In the genomic region with DNA sequence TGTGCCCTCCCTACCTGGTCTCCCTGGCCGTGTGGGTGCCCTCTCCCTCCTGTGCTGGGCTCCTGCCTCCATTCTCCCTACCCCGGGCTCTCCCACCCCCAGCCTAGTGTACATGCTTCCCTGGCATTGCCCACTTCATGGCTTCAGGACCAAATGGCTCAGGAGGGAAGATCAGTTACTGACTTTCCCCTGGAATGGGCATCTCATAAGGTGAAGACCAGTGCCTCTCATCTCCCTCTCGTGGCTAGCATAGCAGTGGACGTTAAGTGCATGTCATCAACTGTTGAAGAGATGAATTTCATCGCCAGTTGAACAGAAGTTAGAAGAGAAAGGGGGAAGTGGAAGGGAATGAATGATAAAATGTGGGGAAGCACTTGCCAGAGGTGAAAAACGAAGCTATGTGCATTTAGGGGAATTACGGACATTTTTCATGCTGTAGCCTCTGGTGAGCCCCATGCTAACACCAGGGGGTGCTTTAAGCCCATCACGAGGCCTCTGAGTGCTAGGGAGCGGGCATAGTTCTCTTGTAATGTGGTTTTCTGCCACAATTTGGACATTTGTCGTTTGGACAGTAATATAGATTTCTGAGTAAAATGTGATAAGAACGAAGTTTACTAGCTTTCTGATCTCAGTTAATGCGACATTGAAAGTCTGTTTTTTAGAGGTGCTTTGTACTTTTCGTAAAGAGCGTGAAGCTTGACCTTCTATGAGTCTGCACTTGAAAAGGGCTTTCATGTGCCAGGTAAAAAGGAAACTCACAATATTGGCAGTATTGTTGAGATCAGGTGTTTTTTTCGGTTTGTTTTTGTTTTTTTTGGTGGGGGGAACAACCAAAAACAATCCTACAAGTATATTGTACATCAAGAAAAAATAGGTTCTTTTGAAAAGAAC, we compare ENCODE assay signal across 1 cellular context.
TF ChIP-seq lines count a peak whose summit lies in the region.

No MANE protein-coding gene starts in this region.

TF ChIP-seq in HepG2, 621 proteins besides CTCF, POLR2A, EP300 and RAD21 (continued from another document and continues in another):
- TF ChIP-seq, protein P1, sequence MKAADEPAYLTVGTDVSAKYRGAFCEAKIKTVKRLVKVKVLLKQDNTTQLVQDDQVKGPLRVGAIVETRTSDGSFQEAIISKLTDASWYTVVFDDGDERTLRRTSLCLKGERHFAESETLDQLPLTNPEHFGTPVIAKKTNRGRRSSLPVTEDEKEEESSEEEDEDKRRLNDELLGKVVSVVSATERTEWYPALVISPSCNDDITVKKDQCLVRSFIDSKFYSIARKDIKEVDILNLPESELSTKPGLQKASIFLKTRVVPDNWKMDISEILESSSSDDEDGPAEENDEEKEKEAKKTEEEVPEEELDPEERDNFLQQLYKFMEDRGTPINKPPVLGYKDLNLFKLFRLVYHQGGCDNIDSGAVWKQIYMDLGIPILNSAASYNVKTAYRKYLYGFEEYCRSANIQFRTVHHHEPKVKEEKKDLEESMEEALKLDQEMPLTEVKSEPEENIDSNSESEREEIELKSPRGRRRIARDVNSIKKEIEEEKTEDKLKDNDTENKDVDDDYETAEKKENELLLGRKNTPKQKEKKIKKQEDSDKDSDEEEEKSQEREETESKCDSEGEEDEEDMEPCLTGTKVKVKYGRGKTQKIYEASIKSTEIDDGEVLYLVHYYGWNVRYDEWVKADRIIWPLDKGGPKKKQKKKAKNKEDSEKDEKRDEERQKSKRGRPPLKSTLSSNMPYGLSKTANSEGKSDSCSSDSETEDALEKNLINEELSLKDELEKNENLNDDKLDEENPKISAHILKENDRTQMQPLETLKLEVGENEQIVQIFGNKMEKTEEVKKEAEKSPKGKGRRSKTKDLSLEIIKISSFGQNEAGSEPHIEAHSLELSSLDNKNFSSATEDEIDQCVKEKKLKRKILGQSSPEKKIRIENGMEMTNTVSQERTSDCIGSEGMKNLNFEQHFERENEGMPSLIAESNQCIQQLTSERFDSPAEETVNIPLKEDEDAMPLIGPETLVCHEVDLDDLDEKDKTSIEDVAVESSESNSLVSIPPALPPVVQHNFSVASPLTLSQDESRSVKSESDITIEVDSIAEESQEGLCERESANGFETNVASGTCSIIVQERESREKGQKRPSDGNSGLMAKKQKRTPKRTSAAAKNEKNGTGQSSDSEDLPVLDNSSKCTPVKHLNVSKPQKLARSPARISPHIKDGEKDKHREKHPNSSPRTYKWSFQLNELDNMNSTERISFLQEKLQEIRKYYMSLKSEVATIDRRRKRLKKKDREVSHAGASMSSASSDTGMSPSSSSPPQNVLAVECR (CRISPR knock-in tag; IDR thresholded peaks at IDR 0.05; ENCODE audit: borderline replicate concordance), result peak; percentile 25; the same call in 1 of the 2 replicates
- TF ChIP-seq NKX3-1 (CRISPR knock-in tag; IDR thresholded peaks at IDR 0.05) (no peak), ZFYVE20 (CRISPR knock-in tag; IDR thresholded peaks at IDR 0.05; ENCODE audit: borderline replicate concordance, low read depth) (no peak), SPEN (CRISPR knock-in tag; IDR thresholded peaks at IDR 0.05; ENCODE audit: low read depth) (no peak), ASH2L (IDR thresholded peaks at IDR 0.05; ENCODE audit: insufficient read length, low read depth, low read length) (peak; percentile 35), ZEB1 (IDR thresholded peaks at IDR 0.05; ENCODE audit: insufficient replicate concordance, low read depth) (no peak), FOXP1 (IDR thresholded peaks at IDR 0.05) (no peak), FOXP1 (CRISPR knock-in tag; IDR thresholded peaks at IDR 0.05) (no peak), SOX6 (IDR thresholded peaks at IDR 0.05) (no peak), SOX6 (CRISPR knock-in tag; IDR thresholded peaks at IDR 0.05) (peak; percentile 27; the same call in 1 of the 2 replicates), SSRP1 (CRISPR knock-in tag; IDR thresholded peaks at IDR 0.05) (peak; percentile 60; the same call in 1 of the 2 replicates), ZNF616 (CRISPR knock-in tag; IDR thresholded peaks at IDR 0.05; ENCODE audit: low read depth) (no peak), SMAD1 (CRISPR knock-in tag; IDR thresholded peaks at IDR 0.05; ENCODE audit: borderline replicate concordance, low read depth) (no peak), CENPX (CRISPR knock-in tag; IDR thresholded peaks at IDR 0.05) (no peak), ISX (CRISPR knock-in tag; conservative IDR thresholded peaks at IDR 0.05) (no peak), SAFB2 (CRISPR knock-in tag; IDR thresholded peaks at IDR 0.05; ENCODE audit: borderline replicate concordance, low read depth) (no peak), ZNF253 (CRISPR knock-in tag; IDR thresholded peaks at IDR 0.05; ENCODE audit: borderline replicate concordance) (no peak), DPF2 (CRISPR knock-in tag; IDR thresholded peaks at IDR 0.05; ENCODE audit: borderline replicate concordance, low read depth) (no peak), ZNF556 (CRISPR knock-in tag; IDR thresholded peaks at IDR 0.05; ENCODE audit: borderline replicate concordance) (no peak), EHMT2 (IDR thresholded peaks at IDR 0.05; ENCODE audit: borderline replicate concordance, low read depth, low read length) (no peak), RBAK (CRISPR knock-in tag; IDR thresholded peaks at IDR 0.05) (no peak), SETDB1 (CRISPR knock-in tag; IDR thresholded peaks at IDR 0.05; ENCODE audit: borderline replicate concordance) (no peak), KLF13 (CRISPR knock-in tag; IDR thresholded peaks at IDR 0.05) (no peak), ZNF772 (CRISPR knock-in tag; IDR thresholded peaks at IDR 0.05) (no peak), SMC3 (IDR thresholded peaks at IDR 0.05; ENCODE audit: low read length) (peak; percentile 100), ZBTB20 (CRISPR knock-in tag; IDR thresholded peaks at IDR 0.05; ENCODE audit: borderline replicate concordance, low read depth) (no peak), ZSCAN21 (CRISPR knock-in tag; IDR thresholded peaks at IDR 0.05; ENCODE audit: borderline replicate concordance) (no peak), HOXD1 (CRISPR knock-in tag; IDR thresholded peaks at IDR 0.05) (no peak), ZNF331 (CRISPR knock-in tag; IDR thresholded peaks at IDR 0.05) (peak; percentile 89), ZNF781 (CRISPR knock-in tag; IDR thresholded peaks at IDR 0.05; ENCODE audit: borderline replicate concordance, not compliant biosample characterization) (no peak), HNF4A (CRISPR knock-in tag; IDR thresholded peaks at IDR 0.05) (peak; percentile 41), KLF9 (CRISPR knock-in tag; IDR thresholded peaks at IDR 0.05; ENCODE audit: low read depth) (no peak), ZNF850 (CRISPR knock-in tag; conservative IDR thresholded peaks at IDR 0.05) (no peak), NFE2 (CRISPR knock-in tag; IDR thresholded peaks at IDR 0.05) (no peak), ZNF124 (CRISPR knock-in tag; IDR thresholded peaks at IDR 0.05) (0 out of 2 replicates have a peak, but pooled peaks have one; percentile 60)
- TF ChIP-seq, protein P2, sequence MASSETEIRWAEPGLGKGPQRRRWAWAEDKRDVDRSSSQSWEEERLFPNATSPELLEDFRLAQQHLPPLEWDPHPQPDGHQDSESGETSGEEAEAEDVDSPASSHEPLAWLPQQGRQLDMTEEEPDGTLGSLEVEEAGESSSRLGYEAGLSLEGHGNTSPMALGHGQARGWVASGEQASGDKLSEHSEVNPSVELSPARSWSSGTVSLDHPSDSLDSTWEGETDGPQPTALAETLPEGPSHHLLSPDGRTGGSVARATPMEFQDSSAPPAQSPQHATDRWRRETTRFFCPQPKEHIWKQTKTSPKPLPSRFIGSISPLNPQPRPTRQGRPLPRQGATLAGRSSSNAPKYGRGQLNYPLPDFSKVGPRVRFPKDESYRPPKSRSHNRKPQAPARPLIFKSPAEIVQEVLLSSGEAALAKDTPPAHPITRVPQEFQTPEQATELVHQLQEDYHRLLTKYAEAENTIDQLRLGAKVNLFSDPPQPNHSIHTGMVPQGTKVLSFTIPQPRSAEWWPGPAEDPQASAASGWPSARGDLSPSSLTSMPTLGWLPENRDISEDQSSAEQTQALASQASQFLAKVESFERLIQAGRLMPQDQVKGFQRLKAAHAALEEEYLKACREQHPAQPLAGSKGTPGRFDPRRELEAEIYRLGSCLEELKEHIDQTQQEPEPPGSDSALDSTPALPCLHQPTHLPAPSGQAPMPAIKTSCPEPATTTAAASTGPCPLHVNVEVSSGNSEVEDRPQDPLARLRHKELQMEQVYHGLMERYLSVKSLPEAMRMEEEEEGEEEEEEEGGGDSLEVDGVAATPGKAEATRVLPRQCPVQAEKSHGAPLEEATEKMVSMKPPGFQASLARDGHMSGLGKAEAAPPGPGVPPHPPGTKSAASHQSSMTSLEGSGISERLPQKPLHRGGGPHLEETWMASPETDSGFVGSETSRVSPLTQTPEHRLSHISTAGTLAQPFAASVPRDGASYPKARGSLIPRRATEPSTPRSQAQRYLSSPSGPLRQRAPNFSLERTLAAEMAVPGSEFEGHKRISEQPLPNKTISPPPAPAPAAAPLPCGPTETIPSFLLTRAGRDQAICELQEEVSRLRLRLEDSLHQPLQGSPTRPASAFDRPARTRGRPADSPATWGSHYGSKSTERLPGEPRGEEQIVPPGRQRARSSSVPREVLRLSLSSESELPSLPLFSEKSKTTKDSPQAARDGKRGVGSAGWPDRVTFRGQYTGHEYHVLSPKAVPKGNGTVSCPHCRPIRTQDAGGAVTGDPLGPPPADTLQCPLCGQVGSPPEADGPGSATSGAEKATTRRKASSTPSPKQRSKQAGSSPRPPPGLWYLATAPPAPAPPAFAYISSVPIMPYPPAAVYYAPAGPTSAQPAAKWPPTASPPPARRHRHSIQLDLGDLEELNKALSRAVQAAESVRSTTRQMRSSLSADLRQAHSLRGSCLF (CRISPR knock-in tag; IDR thresholded peaks at IDR 0.05; ENCODE audit: borderline replicate concordance), result no peak
- TF ChIP-seq, protein P3, sequence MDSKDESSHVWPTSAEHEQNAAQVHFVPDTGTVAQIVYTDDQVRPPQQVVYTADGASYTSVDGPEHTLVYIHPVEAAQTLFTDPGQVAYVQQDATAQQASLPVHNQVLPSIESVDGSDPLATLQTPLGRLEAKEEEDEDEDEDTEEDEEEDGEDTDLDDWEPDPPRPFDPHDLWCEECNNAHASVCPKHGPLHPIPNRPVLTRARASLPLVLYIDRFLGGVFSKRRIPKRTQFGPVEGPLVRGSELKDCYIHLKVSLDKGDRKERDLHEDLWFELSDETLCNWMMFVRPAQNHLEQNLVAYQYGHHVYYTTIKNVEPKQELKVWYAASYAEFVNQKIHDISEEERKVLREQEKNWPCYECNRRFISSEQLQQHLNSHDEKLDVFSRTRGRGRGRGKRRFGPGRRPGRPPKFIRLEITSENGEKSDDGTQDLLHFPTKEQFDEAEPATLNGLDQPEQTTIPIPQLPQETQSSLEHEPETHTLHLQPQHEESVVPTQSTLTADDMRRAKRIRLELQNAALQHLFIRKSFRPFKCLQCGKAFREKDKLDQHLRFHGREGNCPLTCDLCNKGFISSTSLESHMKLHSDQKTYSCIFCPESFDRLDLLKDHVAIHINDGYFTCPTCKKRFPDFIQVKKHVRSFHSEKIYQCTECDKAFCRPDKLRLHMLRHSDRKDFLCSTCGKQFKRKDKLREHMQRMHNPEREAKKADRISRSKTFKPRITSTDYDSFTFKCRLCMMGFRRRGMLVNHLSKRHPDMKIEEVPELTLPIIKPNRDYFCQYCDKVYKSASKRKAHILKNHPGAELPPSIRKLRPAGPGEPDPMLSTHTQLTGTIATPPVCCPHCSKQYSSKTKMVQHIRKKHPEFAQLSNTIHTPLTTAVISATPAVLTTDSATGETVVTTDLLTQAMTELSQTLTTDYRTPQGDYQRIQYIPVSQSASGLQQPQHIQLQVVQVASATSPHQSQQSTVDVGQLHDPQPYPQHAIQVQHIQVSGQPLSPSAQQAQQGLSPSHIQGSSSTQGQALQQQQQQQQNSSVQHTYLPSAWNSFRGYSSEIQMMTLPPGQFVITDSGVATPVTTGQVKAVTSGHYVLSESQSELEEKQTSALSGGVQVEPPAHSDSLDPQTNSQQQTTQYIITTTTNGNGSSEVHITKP (CRISPR knock-in tag; IDR thresholded peaks at IDR 0.05; ENCODE audit: low read depth), result no peak
- TF ChIP-seq, protein P4, sequence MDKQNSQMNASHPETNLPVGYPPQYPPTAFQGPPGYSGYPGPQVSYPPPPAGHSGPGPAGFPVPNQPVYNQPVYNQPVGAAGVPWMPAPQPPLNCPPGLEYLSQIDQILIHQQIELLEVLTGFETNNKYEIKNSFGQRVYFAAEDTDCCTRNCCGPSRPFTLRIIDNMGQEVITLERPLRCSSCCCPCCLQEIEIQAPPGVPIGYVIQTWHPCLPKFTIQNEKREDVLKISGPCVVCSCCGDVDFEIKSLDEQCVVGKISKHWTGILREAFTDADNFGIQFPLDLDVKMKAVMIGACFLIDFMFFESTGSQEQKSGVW (CRISPR knock-in tag; IDR thresholded peaks at IDR 0.05; ENCODE audit: borderline replicate concordance), result no peak
- TF ChIP-seq, protein P5, sequence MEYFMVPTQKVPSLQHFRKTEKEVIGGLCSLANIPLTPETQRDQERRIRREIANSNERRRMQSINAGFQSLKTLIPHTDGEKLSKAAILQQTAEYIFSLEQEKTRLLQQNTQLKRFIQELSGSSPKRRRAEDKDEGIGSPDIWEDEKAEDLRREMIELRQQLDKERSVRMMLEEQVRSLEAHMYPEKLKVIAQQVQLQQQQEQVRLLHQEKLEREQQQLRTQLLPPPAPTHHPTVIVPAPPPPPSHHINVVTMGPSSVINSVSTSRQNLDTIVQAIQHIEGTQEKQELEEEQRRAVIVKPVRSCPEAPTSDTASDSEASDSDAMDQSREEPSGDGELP (IDR thresholded peaks at IDR 0.05; ENCODE audit: borderline replicate concordance, low read depth), result no peak
- TF ChIP-seq, protein P6, sequence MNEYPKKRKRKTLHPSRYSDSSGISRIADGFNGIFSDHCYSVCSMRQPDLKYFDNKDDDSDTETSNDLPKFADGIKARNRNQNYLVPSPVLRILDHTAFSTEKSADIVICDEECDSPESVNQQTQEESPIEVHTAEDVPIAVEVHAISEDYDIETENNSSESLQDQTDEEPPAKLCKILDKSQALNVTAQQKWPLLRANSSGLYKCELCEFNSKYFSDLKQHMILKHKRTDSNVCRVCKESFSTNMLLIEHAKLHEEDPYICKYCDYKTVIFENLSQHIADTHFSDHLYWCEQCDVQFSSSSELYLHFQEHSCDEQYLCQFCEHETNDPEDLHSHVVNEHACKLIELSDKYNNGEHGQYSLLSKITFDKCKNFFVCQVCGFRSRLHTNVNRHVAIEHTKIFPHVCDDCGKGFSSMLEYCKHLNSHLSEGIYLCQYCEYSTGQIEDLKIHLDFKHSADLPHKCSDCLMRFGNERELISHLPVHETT (CRISPR knock-in tag; conservative IDR thresholded peaks at IDR 0.05), result no peak
- TF ChIP-seq, protein P7, sequence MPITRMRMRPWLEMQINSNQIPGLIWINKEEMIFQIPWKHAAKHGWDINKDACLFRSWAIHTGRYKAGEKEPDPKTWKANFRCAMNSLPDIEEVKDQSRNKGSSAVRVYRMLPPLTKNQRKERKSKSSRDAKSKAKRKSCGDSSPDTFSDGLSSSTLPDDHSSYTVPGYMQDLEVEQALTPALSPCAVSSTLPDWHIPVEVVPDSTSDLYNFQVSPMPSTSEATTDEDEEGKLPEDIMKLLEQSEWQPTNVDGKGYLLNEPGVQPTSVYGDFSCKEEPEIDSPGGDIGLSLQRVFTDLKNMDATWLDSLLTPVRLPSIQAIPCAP (CRISPR knock-in tag; IDR thresholded peaks at IDR 0.05; ENCODE audit: low read depth), result no peak
- TF ChIP-seq, protein P8, sequence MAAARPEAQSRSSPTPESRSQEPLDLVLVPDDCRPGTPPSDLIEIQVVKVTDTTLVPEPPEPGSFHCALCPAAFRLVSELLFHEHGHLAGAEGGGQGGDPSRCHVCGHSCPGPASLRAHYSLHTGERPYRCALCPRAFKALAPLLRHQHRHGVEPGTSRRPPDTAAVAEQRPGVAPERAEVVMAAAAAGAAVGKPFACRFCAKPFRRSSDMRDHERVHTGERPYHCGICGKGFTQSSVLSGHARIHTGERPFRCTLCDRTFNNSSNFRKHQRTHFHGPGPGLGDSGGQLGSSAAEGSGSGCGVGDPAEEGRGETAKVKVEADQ (CRISPR knock-in tag; IDR thresholded peaks at IDR 0.05; ENCODE audit: borderline replicate concordance), result 0 out of 2 replicates have a peak, but pooled peaks have one; percentile 47
